ENCODE assay signal across 22 cellular contexts in the genomic region with DNA sequence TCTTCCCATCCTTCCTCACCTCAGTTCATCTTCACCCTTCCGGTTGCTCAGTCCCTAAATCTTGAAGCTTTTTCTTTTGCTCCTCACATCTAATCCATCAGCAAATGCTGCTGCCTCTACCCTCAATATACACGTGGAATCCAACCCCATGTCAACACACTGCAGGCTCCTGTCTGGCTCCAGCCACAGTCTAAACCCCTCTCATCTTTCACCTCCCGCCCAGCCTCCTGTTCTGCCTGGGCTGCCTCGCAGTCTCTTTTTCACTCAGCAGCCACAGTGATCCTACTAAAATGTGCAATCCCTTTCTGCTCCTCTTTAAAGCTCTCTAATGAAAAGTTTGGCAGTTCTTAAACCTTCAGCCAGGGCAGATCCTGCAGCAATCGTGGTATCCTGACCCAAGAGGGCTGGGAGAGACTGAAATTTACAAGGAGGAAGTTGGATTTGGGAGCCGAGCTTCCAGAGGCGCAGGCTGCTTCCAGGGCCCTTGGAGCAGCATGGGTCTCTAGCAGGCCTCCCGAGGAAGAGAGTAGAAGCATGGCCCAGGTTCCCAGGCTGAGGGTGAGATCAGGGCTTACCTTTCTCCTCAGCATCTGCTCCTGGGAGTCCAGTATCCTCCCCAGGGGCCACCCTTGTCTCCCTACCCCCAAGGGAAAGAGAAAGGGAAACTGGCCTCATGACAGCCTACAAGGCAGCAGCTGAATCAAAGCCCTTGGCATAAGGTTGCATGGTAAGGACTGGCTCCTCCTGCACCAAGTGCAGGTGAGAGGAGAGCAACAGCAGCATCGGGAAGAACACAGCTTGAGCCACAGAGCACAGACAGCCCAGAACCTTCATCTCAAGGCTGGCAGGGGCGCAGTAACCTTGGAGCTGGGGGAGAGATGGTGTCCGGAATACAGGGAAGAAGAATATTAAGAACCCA.
DNase-seq lines count a peak whose midpoint lies in the region; ATAC-seq, FAIRE-seq and TF ChIP-seq lines count a peak whose summit lies in the region.
"Had no signal": no experiment of that assay in that cellular context is flagged by ENCODE, and none has a peak within 500 bp of the region (broad histone marks: within the 10 kb centered on the region; RNA-seq: fewer than 3 reads in every experiment).

No MANE protein-coding gene starts in this region.

- H4K20me1 ChIP-seq in H1 (replicated peaks in 1 of 2; ENCODE audit: control insufficient read depth in 1 of 2, insufficient read depth in 2 of 2, low read length in 2 of 2) (no peaks in the 10 kb centered on the region), osteoblast (ENCODE audit: insufficient read depth, low read length) (no peaks in the 10 kb centered on the region)

- H4K91ac ChIP-seq in H1 (replicated peaks; ENCODE audit: insufficient read length, low read length), result no peak overlapping the region

- TF ChIP-seq CTCF in H1 (IDR thresholded peaks at IDR 0.05; ENCODE audit: control extremely low read depth in 1 of 3, insufficient read depth in 1 of 3, low read depth in 1 of 3, low read length in 3 of 3), result no peak
- no peak for TF ChIP-seq CTCF in osteoblast (IDR thresholded peaks at IDR 0.05; ENCODE audit: extremely low read depth, low read depth, low read length)
- no peak for TF ChIP-seq CTCF in omental fat pad (IDR thresholded peaks at IDR 0.05)

- H3K4ac ChIP-seq in H1 (replicated peaks; ENCODE audit: insufficient read length, low read depth, low read length), result no peak overlapping the region

- no peak overlapping the region for H3K18ac ChIP-seq in H1 (ENCODE audit: extremely low read depth, low read length)

- CTCF ChIA-PET in H1 (lab: Charles Lee; ENCODE audit: partially characterized antibody), result interaction anchor here (0.6 to 2.1 kb wide), 5 partner anchors 9 to 317 kb away, joined by 3 to 14 read pairs (median 4); no protein-coding TSS in a partner anchor

- POLR2A ChIA-PET in H1 (lab: Charles Lee; ENCODE audit: partially characterized antibody), result interaction anchor here (1.2 kb wide), 1 partner anchor 15 kb away, joined by 4 read pairs; no protein-coding TSS in a partner anchor

- 78% methylated on average over 11 of the region's 11 CpGs; no CpG with 5 or more reads in 1 of the 2 experiments for WGBS in H1 (ENCODE audit: extremely low coverage in 1 of 2, insufficient coverage in 1 of 2, insufficient read length in 1 of 2, insufficient replicate concordance in 2 of 2, low coverage in 1 of 2, low lambda C conversion rate in 2 of 2, missing lambda C conversion rate in 1 of 2), 2 experiments

- ATAC-seq in GM21529 (IDR thresholded peaks at IDR 0.05; ENCODE audit: unreplicated experiment) (peak; percentile 56), HG02642 (IDR thresholded peaks at IDR 0.05; ENCODE audit: poor library complexity, unreplicated experiment) (no peak), omental fat pad (ENCODE audit: low FRiP score) (no peak)

- H3K27ac ChIP-seq in H1 (ENCODE audit: low read depth, low read length) (no peak overlapping the region), osteoblast (ENCODE audit: low read depth, low read length) (no peak overlapping the region)
- H3K27ac ChIP-seq: esophagus squamous epithelium, ovary, sigmoid colon, suprapubic skin had no signal

- DNase-seq in NCI-H2171 (lab: John Stamatoyannopoulos, UW), result peak; percentile 58
- DNase-seq in H1 (ENCODE audit: low read depth in 1 of 2, low spot score in 2 of 2), result no peak
- peak; percentile 43 for DNase-seq in osteoblast (ENCODE audit: insufficient read length, low spot score, missing footprints)
- DNase-seq in superior temporal gyrus (ENCODE audit: extremely low spot score), result no peak
- no peak for DNase-seq in activated CD4-positive, alpha-beta T cell treated with anti-CD3 and anti-CD28 coated beads, Interleukin-2, amount 50 U/mL, for 1 hour
- DNase-seq in omental fat pad (ENCODE audit: low spot score), result no peak
- DNase-seq: activated B cell treated with CpG ODN at 0.5 μM for 24 hours; activated CD4-positive, alpha-beta T cell treated with anti-CD3 and anti-CD28 coated beads, Interleukin-2, amount 50 U/mL, for 48 hours; activated CD8-positive, alpha-beta memory T cell treated with anti-CD3 and anti-CD28 coated beads, Interleukin-2, amount 50 U/mL, for 48 hours; activated effector memory CD4-positive, alpha-beta T cell treated with anti-CD3 and anti-CD28 coated beads, Interleukin-2, amount 50 U/mL, for 16 hours; CD4-positive, CD25-positive, alpha-beta regulatory T cell; esophagus squamous epithelium; HCEC 1CT; KG1; naive B cell; NCI-H1694; ovary; sigmoid colon; T-helper 9 cell had no signal

- H2AFZ ChIP-seq in H1 (ENCODE audit: low read length) (peak overlapping the region; percentile 70), osteoblast (ENCODE audit: low read length) (peak overlapping the region; percentile 69)

- no peaks in the 10 kb centered on the region for H3K27me3 ChIP-seq in H1 (replicated peaks in 1 of 4; ENCODE audit: control insufficient read depth in 3 of 4, extremely low read depth in 1 of 4, insufficient read depth in 3 of 4, low read length in 3 of 4)
- H3K27me3 ChIP-seq in osteoblast (ENCODE audit: insufficient read depth, low read length), result no peaks in the 10 kb centered on the region
- H3K27me3 ChIP-seq: esophagus squamous epithelium, ovary, sigmoid colon, suprapubic skin had no signal

- H2BK5ac ChIP-seq in H1 (ENCODE audit: low read depth, low read length), result no peak overlapping the region

- FAIRE-seq in H1 (lab: Jason Lieb, UNC), result no peak

- no peak overlapping the region for H3K4me2 ChIP-seq in H1 (ENCODE audit: insufficient read depth in 1 of 2, low read depth in 2 of 2, low read length in 2 of 2)
- peak overlapping the region; percentile 23 for H3K4me2 ChIP-seq in osteoblast (ENCODE audit: insufficient read depth, low read length)

- TF ChIP-seq RAD21 in H1 (IDR thresholded peaks at IDR 0.05 in 1 of 2, conservative IDR thresholded peaks at IDR 0.05 in 1 of 2; ENCODE audit: low read depth in 2 of 2, low read length in 2 of 2), result no peak

- H2BK15ac ChIP-seq in H1 (ENCODE audit: low read length), result no peak overlapping the region; the same call in 1 of the 2 replicates

- peaks cover 0 to 13% (median 2%) of the 10 kb centered on the region in 4 experiments; a peak in 4 of 7 replicates for H3K4me1 ChIP-seq in H1 (replicated peaks in 1 of 4; ENCODE audit: control insufficient read depth in 3 of 4, insufficient read depth in 4 of 4, low read length in 3 of 4)
- no peaks in the 10 kb centered on the region for H3K4me1 ChIP-seq in osteoblast (ENCODE audit: insufficient read depth, low read length)
- H3K4me1 ChIP-seq: esophagus squamous epithelium, sigmoid colon, suprapubic skin had no signal

- H3K4me3 ChIP-seq in H1 (ENCODE audit: extremely low read depth in 1 of 4, insufficient read depth in 2 of 4, low read depth in 3 of 4, low read length in 4 of 4) (no peak overlapping the region), osteoblast (ENCODE audit: insufficient read depth, low read length) (no peak overlapping the region)
- H3K4me3 ChIP-seq: esophagus squamous epithelium, ovary, sigmoid colon, suprapubic skin had no signal

- H3K23me2 ChIP-seq in H1 (ENCODE audit: low read depth, low read length), result peaks cover 3% of the 10 kb centered on the region; the same call in 1 of the 2 replicates

- H3K9me3 ChIP-seq in H1 (ENCODE audit: insufficient read depth in 2 of 2, low read depth in 1 of 2, low read length in 1 of 2), result no peaks in the 10 kb centered on the region
- H3K9me3 ChIP-seq in osteoblast (ENCODE audit: low read depth, low read length), result no peaks in the 10 kb centered on the region
- H3K9me3 ChIP-seq: esophagus squamous epithelium, ovary, sigmoid colon, suprapubic skin had no signal

- 0 out of 2 replicates have a peak overlapping the region, but pooled peaks have one; percentile 11 for H2BK20ac ChIP-seq in H1 (ENCODE audit: low read length)

- H3K9ac ChIP-seq in H1 (replicated peaks in 1 of 4; ENCODE audit: extremely low read depth in 1 of 4, low read depth in 3 of 4, low read length in 3 of 4), result no peak overlapping the region

- TF ChIP-seq POLR2A in H1 (IDR thresholded peaks at IDR 0.05; ENCODE audit: control extremely low read depth in 1 of 2, low read depth in 2 of 2, low read length in 2 of 2), result no peak

- H4K5ac ChIP-seq in H1 (ENCODE audit: insufficient read length, low read depth, low read length), result no peak overlapping the region

- no peak overlapping the region for H2BK120ac ChIP-seq in H1 (replicated peaks; ENCODE audit: low read depth, low read length)

- H3K79me2 ChIP-seq in H1 (ENCODE audit: control insufficient read depth in 1 of 2, insufficient read depth in 2 of 2, low read length in 2 of 2), result no peaks in the 10 kb centered on the region
- no peaks in the 10 kb centered on the region for H3K79me2 ChIP-seq in osteoblast (ENCODE audit: insufficient read depth, low read length)

- no peak overlapping the region for H4K8ac ChIP-seq in H1 (ENCODE audit: extremely low read depth, insufficient read depth, low read length)

- H3K56ac ChIP-seq in H1 (replicated peaks; ENCODE audit: insufficient read length, low read depth, low read length), result no peak overlapping the region

- H3K79me1 ChIP-seq in H1 (ENCODE audit: low read depth, low read length), result no peaks in the 10 kb centered on the region

- H2AK5ac ChIP-seq in H1 (ENCODE audit: low read depth, low read length), result no peak overlapping the region

- TF ChIP-seq EP300 in H1 (IDR thresholded peaks at IDR 0.05; ENCODE audit: borderline replicate concordance in 1 of 2, low read depth in 2 of 2, low read length in 2 of 2), result no peak

- no peak overlapping the region for H3K14ac ChIP-seq in H1 (ENCODE audit: insufficient read length)

- no peak overlapping the region for H3K23ac ChIP-seq in H1 (ENCODE audit: insufficient read length)

- H3K36me3 ChIP-seq in H1 (ENCODE audit: control insufficient read depth in 2 of 4, insufficient read depth in 4 of 4, low read length in 3 of 4), result no peaks in the 10 kb centered on the region
- no peaks in the 10 kb centered on the region for H3K36me3 ChIP-seq in osteoblast (ENCODE audit: insufficient read depth, low read length)
- H3K36me3 ChIP-seq: esophagus squamous epithelium, ovary, sigmoid colon, suprapubic skin had no signal

- H2BK12ac ChIP-seq in H1 (ENCODE audit: low read depth, low read length), result no peak overlapping the region

TF ChIP-seq in H1, 55 proteins besides CTCF, POLR2A, EP300 and RAD21 (continues in another document):
- no peak for TF ChIP-seq SIX5 (IDR thresholded peaks at IDR 0.05; ENCODE audit: low read depth, low read length)
- no peak for TF ChIP-seq FOSL1 (IDR thresholded peaks at IDR 0.05; ENCODE audit: insufficient read depth, low read depth, low read length)
- TF ChIP-seq SRF (IDR thresholded peaks at IDR 0.05; ENCODE audit: low read depth, low read length), result no peak
- no peak for TF ChIP-seq KDM4A (IDR thresholded peaks at IDR 0.05; ENCODE audit: low read depth, low read length, severe bottlenecking)
- TF ChIP-seq BRCA1 (IDR thresholded peaks at IDR 0.05; ENCODE audit: low read depth, low read length), result no peak
- TF ChIP-seq ZNF274 (IDR thresholded peaks at IDR 0.05; ENCODE audit: borderline replicate concordance, extremely low read depth, low read length), result no peak
- TF ChIP-seq CTBP2 (IDR thresholded peaks at IDR 0.05; ENCODE audit: borderline replicate concordance, insufficient read depth, insufficient read length, low read length), result no peak
- TF ChIP-seq POLR2AphosphoS5 (IDR thresholded peaks at IDR 0.05; ENCODE audit: low read depth, low read length), result no peak
- no peak for TF ChIP-seq CEBPB (IDR thresholded peaks at IDR 0.05; ENCODE audit: low read depth, low read length)

Comparison
In these comparisons a context has a peak if more than half of its experiments do, and no peak if none do; other contexts are left out.
1. DNase-seq: peak in NCI-H2171 (single experiment) and osteoblast (single experiment); none in H1 (0 of 2), superior temporal gyrus (single experiment), activated CD4-positive, alpha-beta T cell treated with anti-CD3 and anti-CD28 coated beads, Interleukin-2, amount 50 U/mL, for 1 hour (single experiment) and omental fat pad (single experiment).